28 cellular contexts compared by ENCODE assay signal in genomic region chr13:41541142-41541938, GRCh38.
"Had no signal": no experiment of that assay in that cellular context is flagged by ENCODE, and none has a peak within 500 bp of the region (broad histone marks: within the 10 kb centered on the region; RNA-seq: fewer than 3 reads in every experiment).

No MANE protein-coding gene starts in this region.

- H3K36me3 ChIP-seq: adrenal gland, gastrocnemius medialis, neural progenitor cell, stomach, suprapubic skin, tibial nerve had no signal

- H3K4me3 ChIP-seq: adrenal gland, body of pancreas, dorsolateral prefrontal cortex, gastrocnemius medialis, hepatocyte, neural progenitor cell, smooth muscle cell, stomach, suprapubic skin, tibial nerve had no signal

- H3K27ac ChIP-seq: adrenal gland, body of pancreas, gastrocnemius medialis, hepatocyte, neural progenitor cell, stomach, suprapubic skin, tibial nerve had no signal

- ATAC-seq: activated CD4-positive, alpha-beta T cell treated with anti-CD3 and anti-CD28 coated beads for 36 hours; activated CD8-positive, alpha-beta memory T cell treated with anti-CD3 and anti-CD28 coated beads, Interleukin-2, amount 10 ng/mL, durations not matched to agents 7 days and 5 days; activated CD8-positive, alpha-beta T cell treated with anti-CD3 and anti-CD28 coated beads, Interleukin-2, amount 10 ng/mL, durations not matched to agents 7 days and 5 days; body of pancreas; gastrocnemius medialis; left cardiac atrium; natural killer cell; stimulated activated naive B cell treated with anti-CD40 and anti-IgM and Interleukin-4, amounts not matched to agents 10 μg/mL and 1 μg/mL and 100 μg/mL, for 72 hours; T-cell had no signal

- H3K4me2 ChIP-seq: hepatocyte, neural progenitor cell, smooth muscle cell had no signal

- H3K4me1 ChIP-seq: adrenal gland, body of pancreas, gastrocnemius medialis, neural progenitor cell, stomach, suprapubic skin had no signal

- H3K9me3 ChIP-seq: adrenal gland, body of pancreas, gastrocnemius medialis, stomach, suprapubic skin, tibial nerve had no signal

- H3K79me2 ChIP-seq: hepatocyte had no signal

- H3K27me3 ChIP-seq: adrenal gland, body of pancreas, dorsolateral prefrontal cortex, gastrocnemius medialis, hepatocyte, neural progenitor cell, stomach, suprapubic skin, tibial nerve had no signal

- DNase-seq: activated CD4-positive, alpha-beta T cell treated with anti-CD3 and anti-CD28 coated beads for 36 hours; activated CD4-positive, CD25-positive, alpha-beta regulatory T cell; activated CD8-positive, alpha-beta memory T cell treated with anti-CD3 and anti-CD28 coated beads, Interleukin-2, amount 10 ng/mL, durations not matched to agents 7 days and 5 days; activated CD8-positive, alpha-beta T cell treated with anti-CD3 and anti-CD28 coated beads, Interleukin-2, amount 10 ng/mL, durations not matched to agents 7 days and 5 days; activated naive CD4-positive, alpha-beta T cell; activated naive CD8-positive, alpha-beta T cell treated with anti-CD3 and anti-CD28 coated beads for 36 hours; activated T-cell treated with anti-CD3 and anti-CD28 coated beads, Interleukin-2, amount 50 U/mL, for 48 hours; adrenal gland; aorta; body of pancreas; dorsolateral prefrontal cortex; effector memory CD4-positive, alpha-beta T cell; erythroblast; gastrocnemius medialis; left cardiac atrium; mammary epithelial cell; natural killer cell; occipital lobe; retina; stimulated activated CD4-positive, alpha-beta T cell treated with anti-CD3 and anti-CD28 coated beads, Interleukin-1b, Interleukin-23, amount 100 ng/mL, for 48 hours; stimulated activated naive B cell treated with anti-CD40 and anti-IgM and Interleukin-4, amounts not matched to agents 10 μg/mL and 1 μg/mL and 100 μg/mL, for 72 hours; stomach; T-cell had no signal

- H3K9ac ChIP-seq: neural progenitor cell had no signal

- H2AFZ ChIP-seq: hepatocyte, neural progenitor cell had no signal
